12 cellular contexts compared by ENCODE assay signal in genomic region chr11:117610045-117610444, GRCh38.
DNase-seq lines count a peak whose midpoint lies in the region; ATAC-seq and TF ChIP-seq lines count a peak whose summit lies in the region.
"Had no signal": no experiment of that assay in that cellular context is flagged by ENCODE, and none has a peak within 500 bp of the region (broad histone marks: within the 10 kb centered on the region; RNA-seq: fewer than 3 reads in every experiment).

No MANE protein-coding gene starts in this region.

- no peaks in the 10 kb centered on the region for H4K20me1 ChIP-seq in H9 (ENCODE audit: control insufficient read depth, insufficient read depth, insufficient read length)

- DNase-seq in activated naive CD4-positive, alpha-beta T cell treated with Interleukin-2 at 50 U/mL for 16 hours, result peak; percentile 19
- no peak for DNase-seq in activated naive CD4-positive, alpha-beta T cell treated with anti-CD3 and anti-CD28 coated beads, Interleukin-2, amount 10 ng/mL, durations not matched to agents 7 days and 5 days
- peak; percentile 25 for DNase-seq in activated T-helper 1 cell treated with anti-CD3 and anti-CD28 coated beads, Interleukin-12 subunit alpha, Interleukin-12 subunit beta, Interleukin-2, Interleukin-4 antibody, amounts not matched to agents 30 ng/mL and 10 ng/mL and 1 ng/mL, durations not matched to agents 14 hours and 24 hours and 36 hours (ENCODE audit: low spot score)
- DNase-seq in sciatic nerve (ENCODE audit: low spot score) (peak; percentile 2), H9 (no peak), NCI-H748 treated with DMSO at 0.1 percent for 48 hours (lab: John Stamatoyannopoulos, UW) (no peak), WTC11 (ENCODE audit: low spot score) (no peak)
- DNase-seq: AML-193, KG1, NCI-H2107 had no signal

- TF ChIP-seq CTCF in H9 (conservative IDR thresholded peaks at IDR 0.05), result no peak
- no peak for TF ChIP-seq CTCF in WTC11 (IDR thresholded peaks at IDR 0.05)

- no peak overlapping the region for H2BK12ac ChIP-seq in H9 (ENCODE audit: insufficient read length, low read depth, low read length)

- H3K9ac ChIP-seq in H9 (ENCODE audit: extremely low read depth, insufficient read length, low read length), result no peak overlapping the region

- H4K8ac ChIP-seq in H9 (replicated peaks; ENCODE audit: insufficient read length, low read depth, low read length), result no peak overlapping the region

- no peak overlapping the region for H2AK5ac ChIP-seq in H9 (ENCODE audit: insufficient read length, low read length)

- no peaks in the 10 kb centered on the region for H3K79me1 ChIP-seq in H9 (ENCODE audit: insufficient read depth, low read depth, low read length, poor library complexity, severe bottlenecking)

- peaks cover 15% of the 10 kb centered on the region for H3K4me1 Mint-ChIP-seq in activated naive CD4-positive, alpha-beta T cell treated with anti-CD3 and anti-CD28 coated beads, Interleukin-2, amount 10 ng/mL, durations not matched to agents 7 days and 5 days
- peaks cover 39% of the 10 kb centered on the region for H3K4me1 Mint-ChIP-seq in activated T-helper 1 cell treated with anti-CD3 and anti-CD28 coated beads, Interleukin-12 subunit alpha, Interleukin-12 subunit beta, Interleukin-2, Interleukin-4 antibody, amounts not matched to agents 30 ng/mL and 10 ng/mL and 1 ng/mL, durations not matched to agents 14 hours and 24 hours and 36 hours (ENCODE audit: low read depth)
- H3K4me1 Mint-ChIP-seq in H9 (peaks cover 70 to 72% of the 10 kb centered on the region in 2 experiments), WTC11 (peaks cover 48% of the 10 kb centered on the region)

- H3K27me3 ChIP-seq in H9 (ENCODE audit: insufficient read depth, low read length), result no peaks in the 10 kb centered on the region; the same call in 1 of the 2 replicates
- H3K27me3 ChIP-seq: right atrium auricular region had no signal

- no peaks in the 10 kb centered on the region for H3K9me3 Mint-ChIP-seq in activated naive CD4-positive, alpha-beta T cell treated with anti-CD3 and anti-CD28 coated beads, Interleukin-2, amount 10 ng/mL, durations not matched to agents 7 days and 5 days
- H3K9me3 Mint-ChIP-seq in activated T-helper 1 cell treated with anti-CD3 and anti-CD28 coated beads, Interleukin-12 subunit alpha, Interleukin-12 subunit beta, Interleukin-2, Interleukin-4 antibody, amounts not matched to agents 30 ng/mL and 10 ng/mL and 1 ng/mL, durations not matched to agents 14 hours and 24 hours and 36 hours, result no peaks in the 10 kb centered on the region
- H3K9me3 Mint-ChIP-seq in H9, result no peaks in the 10 kb centered on the region; a peak in 1 of 5 replicates
- H3K9me3 Mint-ChIP-seq in WTC11, result no peaks in the 10 kb centered on the region

- no peak overlapping the region for H3K27ac ChIP-seq in H9 (ENCODE audit: insufficient read length, low read depth, low read length)
- H3K27ac ChIP-seq: right atrium auricular region had no signal

- intact Hi-C loops in activated T-helper 1 cell treated with anti-CD3 and anti-CD28 coated beads, Interleukin-12 subunit alpha, Interleukin-12 subunit beta, Interleukin-2, Interleukin-4 antibody, amounts not matched to agents 30 ng/mL and 10 ng/mL and 1 ng/mL, durations not matched to agents 14 hours and 24 hours and 36 hours (cut with micrococcal nuclease), result loop anchor here (2.0 kb wide), 1 partner anchor 13 kb away; no protein-coding TSS in a partner anchor
- intact Hi-C loops in sciatic nerve (cut with DNase I), result no loop called here

- no peak overlapping the region for H3K14ac ChIP-seq in H9 (ENCODE audit: insufficient read depth, low read length)

- H3K27me3 Mint-ChIP-seq in activated naive CD4-positive, alpha-beta T cell treated with anti-CD3 and anti-CD28 coated beads, Interleukin-2, amount 10 ng/mL, durations not matched to agents 7 days and 5 days, result peaks cover 19% of the 10 kb centered on the region
- peaks cover 12% of the 10 kb centered on the region for H3K27me3 Mint-ChIP-seq in activated T-helper 1 cell treated with anti-CD3 and anti-CD28 coated beads, Interleukin-12 subunit alpha, Interleukin-12 subunit beta, Interleukin-2, Interleukin-4 antibody, amounts not matched to agents 30 ng/mL and 10 ng/mL and 1 ng/mL, durations not matched to agents 14 hours and 24 hours and 36 hours (ENCODE audit: insufficient read depth)
- peaks cover 31% of the 10 kb centered on the region for H3K27me3 Mint-ChIP-seq in H9 (ENCODE audit: low read depth)
- H3K27me3 Mint-ChIP-seq in WTC11 (ENCODE audit: low read depth), result peaks cover 11% of the 10 kb centered on the region

- no peak overlapping the region for H3K27ac Mint-ChIP-seq in activated naive CD4-positive, alpha-beta T cell treated with anti-CD3 and anti-CD28 coated beads, Interleukin-2, amount 10 ng/mL, durations not matched to agents 7 days and 5 days
- H3K27ac Mint-ChIP-seq in activated T-helper 1 cell treated with anti-CD3 and anti-CD28 coated beads, Interleukin-12 subunit alpha, Interleukin-12 subunit beta, Interleukin-2, Interleukin-4 antibody, amounts not matched to agents 30 ng/mL and 10 ng/mL and 1 ng/mL, durations not matched to agents 14 hours and 24 hours and 36 hours, result peak overlapping the region; percentile 11
- 0 out of 7 replicates have a peak overlapping the region, but pooled peaks of 1 of the 3 experiments have one; percentile 3 for H3K27ac Mint-ChIP-seq in H9
- H3K27ac Mint-ChIP-seq in WTC11, result no peak overlapping the region

- no peak overlapping the region for H4K5ac ChIP-seq in H9 (ENCODE audit: insufficient read length, low read depth, low read length)

- H3K9me3 ChIP-seq in H9 (ENCODE audit: control insufficient read depth, low read depth, low read length), result no peaks in the 10 kb centered on the region
- H3K9me3 ChIP-seq: right atrium auricular region had no signal

- no peak overlapping the region for H3K4ac ChIP-seq in H9 (ENCODE audit: low read depth, low read length)

- POLR2A ChIA-PET in WTC11 (lab: Charles Lee), result no interaction called here

- no peak overlapping the region for H3K4me2 ChIP-seq in H9 (ENCODE audit: insufficient read depth, insufficient read length, low read length)

- ATAC-seq in GM21529 (IDR thresholded peaks at IDR 0.05; ENCODE audit: unreplicated experiment) (peak; percentile 41), sciatic nerve (no peak), WTC11 (no peak)

- WGBS in H9 (ENCODE audit: extremely low coverage, insufficient read length, low lambda C conversion rate), result no CpG with 5 or more reads among the region's 4 CpGs

- H3T11ph ChIP-seq in H9 (ENCODE audit: low read length), result no peak overlapping the region

- no peaks in the 10 kb centered on the region for H3K79me2 ChIP-seq in H9 (ENCODE audit: insufficient read depth, low read length)

- H3K4me1 ChIP-seq in H9 (ENCODE audit: insufficient read depth, low read length), result peaks cover 8% of the 10 kb centered on the region; the same call in 1 of the 2 replicates

- no peak overlapping the region for H4K91ac ChIP-seq in H9 (ENCODE audit: insufficient read length, low read depth, low read length)

- no peak overlapping the region for H3K56ac ChIP-seq in H9 (ENCODE audit: insufficient read length, low read depth, low read length)

- H2BK5ac ChIP-seq in H9 (ENCODE audit: insufficient read length, low read length), result no peak overlapping the region

- H2BK120ac ChIP-seq in H9 (ENCODE audit: low read depth, low read length, poor library complexity, severe bottlenecking), result no peak overlapping the region

- no peaks in the 10 kb centered on the region for H3K36me3 Mint-ChIP-seq in activated naive CD4-positive, alpha-beta T cell treated with anti-CD3 and anti-CD28 coated beads, Interleukin-2, amount 10 ng/mL, durations not matched to agents 7 days and 5 days
- H3K36me3 Mint-ChIP-seq in activated T-helper 1 cell treated with anti-CD3 and anti-CD28 coated beads, Interleukin-12 subunit alpha, Interleukin-12 subunit beta, Interleukin-2, Interleukin-4 antibody, amounts not matched to agents 30 ng/mL and 10 ng/mL and 1 ng/mL, durations not matched to agents 14 hours and 24 hours and 36 hours (ENCODE audit: low read depth), result no peaks in the 10 kb centered on the region
- no peaks in the 10 kb centered on the region for H3K36me3 Mint-ChIP-seq in H9 (ENCODE audit: insufficient read depth in 1 of 3, low read depth in 3 of 3)
- no peaks in the 10 kb centered on the region for H3K36me3 Mint-ChIP-seq in WTC11

- no peak overlapping the region for H2AFZ ChIP-seq in H9 (ENCODE audit: low read length)

- H3K23me2 ChIP-seq in H9 (ENCODE audit: insufficient read length, low read depth, low read length, poor library complexity, severe bottlenecking), result no peaks in the 10 kb centered on the region

- H2BK15ac ChIP-seq in H9 (ENCODE audit: low read depth, low read length), result no peak overlapping the region

- no peak overlapping the region for H3K4me3 Mint-ChIP-seq in activated naive CD4-positive, alpha-beta T cell treated with anti-CD3 and anti-CD28 coated beads, Interleukin-2, amount 10 ng/mL, durations not matched to agents 7 days and 5 days
- H3K4me3 Mint-ChIP-seq in activated T-helper 1 cell treated with anti-CD3 and anti-CD28 coated beads, Interleukin-12 subunit alpha, Interleukin-12 subunit beta, Interleukin-2, Interleukin-4 antibody, amounts not matched to agents 30 ng/mL and 10 ng/mL and 1 ng/mL, durations not matched to agents 14 hours and 24 hours and 36 hours, result no peak overlapping the region
- no peak overlapping the region for H3K4me3 Mint-ChIP-seq in H9
- H3K4me3 Mint-ChIP-seq in WTC11, result no peak overlapping the region

- no peak overlapping the region for H2BK20ac ChIP-seq in H9 (ENCODE audit: low read depth, low read length, poor library complexity, severe bottlenecking)

- H3K18ac ChIP-seq in H9 (ENCODE audit: insufficient read length, low read depth, low read length), result no peak overlapping the region

- H3K23ac ChIP-seq in H9 (ENCODE audit: insufficient read length, low read depth, low read length), result no peak overlapping the region

- CTCF ChIA-PET in activated naive CD4-positive, alpha-beta T cell treated with anti-CD3 and anti-CD28 coated beads, Interleukin-2, amount 10 ng/mL, durations not matched to agents 7 days and 5 days (lab: Charles Lee), result no interaction called here
- CTCF ChIA-PET in WTC11 (lab: Charles Lee), result interaction anchor here (1.7 kb wide), 1 partner anchor 184 kb away, joined by 4 read pairs; no protein-coding TSS in a partner anchor

TF ChIP-seq in WTC11, 78 proteins besides CTCF, POLR2A, EP300 and RAD21 (continues in another document):
- no peak for TF ChIP-seq ZNF416 (CRISPR knock-in tag; IDR thresholded peaks at IDR 0.05)
- no peak for TF ChIP-seq MXD4 (CRISPR knock-in tag; IDR thresholded peaks at IDR 0.05; ENCODE audit: borderline replicate concordance)
- no peak for TF ChIP-seq NR3C1 (CRISPR knock-in tag; conservative IDR thresholded peaks at IDR 0.05; ENCODE audit: low read depth)
- TF ChIP-seq IRF2 (CRISPR knock-in tag; IDR thresholded peaks at IDR 0.05; ENCODE audit: borderline replicate concordance, low read depth), result no peak
- no peak for TF ChIP-seq USF2 (CRISPR knock-in tag; IDR thresholded peaks at IDR 0.05)

Comparison
In these comparisons a context has a peak if more than half of its experiments do, and no peak if none do; other contexts are left out.
1. DNase-seq: peak in activated naive CD4-positive, alpha-beta T cell treated with Interleukin-2 at 50 U/mL for 16 hours (single experiment), activated T-helper 1 cell treated with anti-CD3 and anti-CD28 coated beads, Interleukin-12 subunit alpha, Interleukin-12 subunit beta, Interleukin-2, Interleukin-4 antibody, amounts not matched to agents 30 ng/mL and 10 ng/mL and 1 ng/mL, durations not matched to agents 14 hours and 24 hours and 36 hours (single experiment) and sciatic nerve (single experiment); none in activated naive CD4-positive, alpha-beta T cell treated with anti-CD3 and anti-CD28 coated beads, Interleukin-2, amount 10 ng/mL, durations not matched to agents 7 days and 5 days (single experiment), H9 (single experiment), NCI-H748 treated with DMSO at 0.1 percent for 48 hours (single experiment) and WTC11 (single experiment).